Comparison of ENCODE assay signal across 5 cellular contexts in genomic region chr15:82401918-82402317, GRCh38. TPM values are rescaled to one million over a fixed set of nuclear protein-coding genes. Genes with fewer than 3 reads are reported as not detected.
DNase-seq lines count a peak whose midpoint lies in the region; ATAC-seq, FAIRE-seq and TF ChIP-seq lines count a peak whose summit lies in the region.
"Not testable (repeated sequence)": the region's sequence is repeated elsewhere in the genome, so short reads cannot be mapped to it uniquely, and the experiment has no call there.
"Had no signal": no experiment of that assay in that cellular context is flagged by ENCODE, and none has a peak within 500 bp of the region (broad histone marks: within the 10 kb centered on the region; RNA-seq: fewer than 3 reads in every experiment).

No MANE protein-coding gene starts in this region.

- H3F3A ChIP-seq in OCI-LY1 (ENCODE audit: insufficient read depth, low read length): not testable (repeated sequence)

- not testable (repeated sequence) for TF ChIP-seq POLR2A in HepG2 (IDR thresholded peaks at IDR 0.05; ENCODE audit: insufficient read depth in 1 of 2, low read depth in 2 of 2, low read length in 2 of 2); right lobe of liver (IDR thresholded peaks at IDR 0.05)

- not testable (repeated sequence) for H3K79me2 ChIP-seq in OCI-LY1 (ENCODE audit: insufficient read depth, low read length); HepG2 (ENCODE audit: insufficient read depth, low read length)

- H3K4me1 ChIP-seq in OCI-LY1 (ENCODE audit: insufficient read depth, low read length, severe bottlenecking): peaks cover 59% of the 10 kb centered on the region
- peaks cover 49% of the 10 kb centered on the region for H3K4me1 ChIP-seq in HepG2 (ENCODE audit: insufficient read depth, low read length)
- not testable (repeated sequence) for H3K4me1 ChIP-seq in right lobe of liver

- H3K27ac ChIP-seq in OCI-LY1 (ENCODE audit: low read depth, low read length, poor library complexity, severe bottlenecking) (peak overlapping the region; percentile 27), HepG2 (ENCODE audit: extremely low read length, insufficient read depth, low read length) (peak overlapping the region; percentile 31), right lobe of liver (peak overlapping the region in 2 of 3 donors; percentile 40 to 63)

- not testable (repeated sequence) for DNase-seq in left lobe of liver (ENCODE audit: low spot score); HepG2 (ENCODE audit: low spot score); right lobe of liver

- not testable (repeated sequence) for H3K9me2 ChIP-seq in OCI-LY1 (ENCODE audit: low read depth, low read length)

- not testable (repeated sequence) for TF ChIP-seq EP300 in HepG2 (IDR thresholded peaks at IDR 0.05; ENCODE audit: low read depth in 2 of 2, low read length in 2 of 2); HepG2 (CRISPR knock-in tag; IDR thresholded peaks at IDR 0.05; ENCODE audit: borderline replicate concordance)

- CTCF ChIA-PET in HepG2 (lab: Yijun Ruan, JAX; ENCODE audit: low intra/inter-chr PET ratio, low total read pairs): not testable (repeated sequence)

- H3K4me2 ChIP-seq in OCI-LY1 (ENCODE audit: low read length): not testable (repeated sequence)
- H3K4me2 ChIP-seq in HepG2 (ENCODE audit: low read depth, low read length): peak overlapping the region; percentile 47

- not testable (repeated sequence) for H4K20me1 ChIP-seq in OCI-LY1 (ENCODE audit: insufficient read depth, low read length); HepG2 (ENCODE audit: insufficient read depth, low read length)

- intact Hi-C loops in HepG2 (cut with micrococcal nuclease; ENCODE audit: unreplicated experiment); right lobe of liver (cut with DNase I): not testable (repeated sequence)

- not testable (repeated sequence) for H3K27me3 ChIP-seq in OCI-LY1 (ENCODE audit: insufficient read depth, low read length); HepG2 (ENCODE audit: control insufficient read depth in 1 of 2, insufficient read depth in 2 of 2, low read length in 2 of 2); right lobe of liver

- H3K36me3 ChIP-seq in OCI-LY1 (ENCODE audit: insufficient read depth, low read length); HepG2 (replicated peaks in 1 of 2; ENCODE audit: control insufficient read depth in 1 of 2, insufficient read depth in 2 of 2, low read length in 2 of 2); right lobe of liver: not testable (repeated sequence)

- not testable (repeated sequence) for TF ChIP-seq RAD21 in HepG2 (CRISPR knock-in tag; IDR thresholded peaks at IDR 0.05)

- not testable (repeated sequence) for H3K9me3 ChIP-seq in OCI-LY1 (ENCODE audit: low read length); HepG2 (ENCODE audit: low read length); right lobe of liver

- H3K4me3 ChIP-seq in OCI-LY1 (ENCODE audit: low read depth, low read length, poor library complexity, severe bottlenecking); HepG2 (replicated peaks in 1 of 3; ENCODE audit: insufficient read depth in 1 of 3, low read depth in 2 of 3, low read length in 3 of 3); right lobe of liver: not testable (repeated sequence)

- POLR2A ChIA-PET in HepG2 (lab: Yijun Ruan, JAX): not testable (repeated sequence)

- ATAC-seq in left lobe of liver (peak; percentile 55), HepG2 (peak; percentile 70), right lobe of liver (peak in 3 of 4 donors; percentile 50 to 70 (median 51))

- not testable (repeated sequence) for H3K9ac ChIP-seq in OCI-LY1 (ENCODE audit: low read length); HepG2 (ENCODE audit: insufficient read depth, low read depth, low read length)

- in situ Hi-C loops in HepG2 (cut with HindIII; ENCODE audit: extremely low pct_ligation_motif_present, low pct_unique_long_range_greater_than_20kb): not testable (repeated sequence)

- not testable (repeated sequence) for H2AFZ ChIP-seq in OCI-LY1 (ENCODE audit: low read length); HepG2 (ENCODE audit: low read length)

- not testable (repeated sequence) for BruUV-seq in HepG2 (replicated peaks; lab: Mats Ljungman, UMichigan)

- not testable (repeated sequence) for TF ChIP-seq CTCF in OCI-LY1 (IDR thresholded peaks at IDR 0.05; ENCODE audit: low read length); HepG2 (CRISPR knock-in tag; IDR thresholded peaks at IDR 0.05); right lobe of liver (IDR thresholded peaks at IDR 0.05)

- not testable (repeated sequence) for FAIRE-seq in HepG2 (lab: Jason Lieb, UNC)

- WGBS in HepG2 (ENCODE audit: low lambda C conversion rate): 5% methylated on average over 6 of the region's 6 CpGs
- WGBS in right lobe of liver (ENCODE audit: insufficient coverage, low coverage, low lambda C conversion rate, missing lambda C conversion rate): 47% methylated on average over 6 of the region's 6 CpGs

RNA-seq across cellular contexts. Expression of gene GOLGA6L9, which starts 27.7 kb away (rescaled TPM):
- total RNA-seq in left lobe of liver (0.88 TPM), HepG2 (2016; rRNA removed; fragmentation: Illumina TruSeq; extraction: Trizol) (1.3 and 2.2 TPM in 2 replicates), right lobe of liver (1 to 10 TPM in 3 of 6 experiments, under 1 TPM in 3; 0.49 to 1.2 (median 0.94) TPM)
- total RNA-seq in HepG2 (2016; cell fraction: cytosol; rRNA removed; fragmentation: Illumina TruSeq; extraction: Trizol; ENCODE audit: low read depth): 0.51 and 1.1 TPM in 2 replicates
- total RNA-seq in HepG2 (2016; cell fraction: insoluble cytoplasmic fraction; rRNA removed; fragmentation: Illumina TruSeq; extraction: Trizol): 1.2 and 2.1 TPM in 2 replicates
- total RNA-seq in HepG2 (2016; cell fraction: membrane; rRNA removed; fragmentation: Illumina TruSeq; extraction: Trizol): 1.00 and 1.0 TPM in 2 replicates
- 5.5 and 6.0 TPM in 2 replicates for total RNA-seq in HepG2 (2016; cell fraction: nucleus; rRNA removed; fragmentation: Illumina TruSeq; extraction: Trizol)
- polyA plus RNA-seq in HepG2 (2011; rRNA removed): 4.0 and 4.1 TPM in 2 replicates
- polyA plus RNA-seq in HepG2 (2011; cell fraction: cytosol; rRNA removed): 1.2 and 1.8 TPM in 2 replicates
- polyA plus RNA-seq in HepG2 (2011; cell fraction: nucleus; rRNA removed): 8.9 and 10.5 TPM in 2 replicates
- polyA plus RNA-seq in HepG2 (2012): 4.8 and 5.4 TPM in 2 replicates
- 0.15 TPM in 2 replicates for polyA plus RNA-seq in HepG2 (2016; cell fraction: cytosol; fragmentation: Illumina TruSeq; extraction: Trizol; ENCODE audit: low read depth)
- 1.3 and 1.5 TPM in 2 replicates for polyA plus RNA-seq in HepG2 (2016; cell fraction: insoluble cytoplasmic fraction; fragmentation: Illumina TruSeq; extraction: Trizol; ENCODE audit: low read depth)
- polyA plus RNA-seq in HepG2 (2016; cell fraction: membrane; fragmentation: Illumina TruSeq; extraction: Trizol; ENCODE audit: low read depth): 0.65 and 1.0 TPM in 2 replicates
- 21.4 and 23.2 TPM in 2 replicates for polyA plus RNA-seq in HepG2 (2016; cell fraction: nucleus; fragmentation: Illumina TruSeq; extraction: Trizol; ENCODE audit: insufficient read depth, low read depth)
- 0.91 and 1.1 TPM in 2 replicates for polyA minus RNA-seq in HepG2 (2011; rRNA and poly(A)+ RNA removed; ENCODE audit: low replicate concordance)
- polyA minus RNA-seq in HepG2 (2011; cell fraction: cytosol; rRNA and poly(A)+ RNA removed): 0.40 and 0.79 TPM in 2 replicates
- polyA minus RNA-seq in HepG2 (2011; cell fraction: nucleus; rRNA and poly(A)+ RNA removed): 6.4 and 6.7 TPM in 2 replicates
- polyA plus RNA-seq: CD14-positive monocyte had no signal

RNA-seq across cellular contexts. Expression of gene GOLGA6L10, which starts 52.6 kb away (rescaled TPM):
- total RNA-seq in left lobe of liver (0.48 TPM), HepG2 (2016; rRNA removed; fragmentation: Illumina TruSeq; extraction: Trizol) (0.87 and 1.5 TPM in 2 replicates), right lobe of liver (under 1 TPM; 0.06 to 0.93 (median 0.38) TPM)
- 0.71 and 1.5 TPM in 2 replicates for total RNA-seq in HepG2 (2016; cell fraction: cytosol; rRNA removed; fragmentation: Illumina TruSeq; extraction: Trizol; ENCODE audit: low read depth)
- total RNA-seq in HepG2 (2016; cell fraction: insoluble cytoplasmic fraction; rRNA removed; fragmentation: Illumina TruSeq; extraction: Trizol): 0.77 and 1.4 TPM in 2 replicates
- 0.62 and 1.2 TPM in 2 replicates for total RNA-seq in HepG2 (2016; cell fraction: membrane; rRNA removed; fragmentation: Illumina TruSeq; extraction: Trizol)
- 2.7 and 4.3 TPM in 2 replicates for total RNA-seq in HepG2 (2016; cell fraction: nucleus; rRNA removed; fragmentation: Illumina TruSeq; extraction: Trizol)
- polyA plus RNA-seq in HepG2 (2011; rRNA removed): 2.2 and 2.5 TPM in 2 replicates
- 0.54 and 0.59 TPM in 2 replicates for polyA plus RNA-seq in HepG2 (2011; cell fraction: cytosol; rRNA removed)
- 4.1 and 4.5 TPM in 2 replicates for polyA plus RNA-seq in HepG2 (2011; cell fraction: nucleus; rRNA removed)
- polyA plus RNA-seq in HepG2 (2012): 1.5 and 3.4 TPM in 2 replicates
- polyA plus RNA-seq in HepG2 (2016; cell fraction: cytosol; fragmentation: Illumina TruSeq; extraction: Trizol; ENCODE audit: low read depth): 0.10 and 0.14 TPM in 2 replicates
- polyA plus RNA-seq in HepG2 (2016; cell fraction: insoluble cytoplasmic fraction; fragmentation: Illumina TruSeq; extraction: Trizol; ENCODE audit: low read depth): 0.74 and 0.91 TPM in 2 replicates
- polyA plus RNA-seq in HepG2 (2016; cell fraction: membrane; fragmentation: Illumina TruSeq; extraction: Trizol; ENCODE audit: low read depth): 0.39 and 0.42 TPM in 2 replicates
- polyA plus RNA-seq in HepG2 (2016; cell fraction: nucleus; fragmentation: Illumina TruSeq; extraction: Trizol; ENCODE audit: insufficient read depth, low read depth): 11.7 and 12.5 TPM in 2 replicates
- polyA minus RNA-seq in HepG2 (2011; rRNA and poly(A)+ RNA removed; ENCODE audit: low replicate concordance): 0.72 TPM in 1 of 2 replicates, not detected in the other
- polyA minus RNA-seq in HepG2 (2011; cell fraction: cytosol; rRNA and poly(A)+ RNA removed): 0.18 and 0.20 TPM in 2 replicates
- 2.5 and 3.7 TPM in 2 replicates for polyA minus RNA-seq in HepG2 (2011; cell fraction: nucleus; rRNA and poly(A)+ RNA removed)
- polyA plus RNA-seq: CD14-positive monocyte had no signal
